In the genomic region with DNA sequence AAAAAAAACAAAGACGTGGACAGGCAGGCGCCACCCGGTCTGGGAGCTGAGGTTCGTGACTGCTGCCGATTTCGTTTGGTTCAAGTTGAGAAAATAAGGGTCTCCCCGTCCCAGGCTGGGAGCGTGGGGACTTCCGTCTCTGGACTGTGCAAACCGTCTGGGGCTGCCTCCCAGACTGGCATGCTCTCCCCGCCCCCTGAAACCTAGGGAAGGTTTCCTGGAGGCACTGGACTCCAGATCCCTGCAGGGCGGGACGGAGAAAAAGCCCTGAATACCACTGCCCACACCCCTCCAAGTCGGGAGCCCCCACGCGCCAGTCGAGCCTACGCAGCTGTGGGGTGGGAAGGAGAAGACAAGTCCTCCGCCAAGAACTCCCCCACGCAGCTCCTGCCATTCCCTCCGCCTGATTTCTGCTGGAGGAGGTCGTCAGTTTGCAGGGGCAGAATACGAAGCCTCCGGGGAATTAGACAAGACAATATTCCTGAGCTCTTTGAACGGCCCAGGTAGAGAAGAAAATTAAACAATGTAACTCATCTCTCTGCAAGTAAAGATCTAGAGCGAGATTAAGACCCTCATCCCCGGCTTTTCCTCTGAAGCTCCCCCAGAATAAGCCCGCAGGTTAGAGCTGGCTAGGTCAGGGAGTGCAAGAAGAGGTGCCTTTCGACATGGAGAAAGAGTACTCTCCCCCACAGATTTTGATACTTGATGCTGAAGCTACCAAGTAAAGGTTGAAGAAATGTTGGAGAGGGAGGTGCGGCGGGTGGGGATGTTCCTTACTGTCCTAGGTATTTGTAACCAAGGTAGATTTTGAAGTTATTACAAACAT, we compare ENCODE assay signal across 1 cellular context.
TF ChIP-seq lines count a peak whose summit lies in the region.

No MANE protein-coding gene starts in this region.

TF ChIP-seq in K562, 482 proteins besides CTCF, POLR2A, EP300 and RAD21:
- TF ChIP-seq EZH2 (IDR thresholded peaks at IDR 0.05; ENCODE audit: borderline replicate concordance, low read depth, low read length) (peak; percentile 19; the same call in 1 of the 2 replicates), CBX8 (IDR thresholded peaks at IDR 0.05; ENCODE audit: borderline replicate concordance, extremely low read depth, low read depth, low read length, poor library complexity, severe bottlenecking) (peak; percentile 36), ELF4 (CRISPR knock-in tag; IDR thresholded peaks at IDR 0.05) (no peak), ZNF217 (CRISPR knock-in tag; IDR thresholded peaks at IDR 0.05) (no peak), NFRKB (IDR thresholded peaks at IDR 0.05; ENCODE audit: low read depth) (no peak), NCOA6 (IDR thresholded peaks at IDR 0.05) (no peak), LCOR (CRISPR knock-in tag; IDR thresholded peaks at IDR 0.05) (no peak), KAT7 (CRISPR knock-in tag; IDR thresholded peaks at IDR 0.05; ENCODE audit: borderline replicate concordance) (no peak)
TF ChIP-seq in K562: peak in this region for 2.
